19 cellular contexts compared by ENCODE assay signal in the genomic region with DNA sequence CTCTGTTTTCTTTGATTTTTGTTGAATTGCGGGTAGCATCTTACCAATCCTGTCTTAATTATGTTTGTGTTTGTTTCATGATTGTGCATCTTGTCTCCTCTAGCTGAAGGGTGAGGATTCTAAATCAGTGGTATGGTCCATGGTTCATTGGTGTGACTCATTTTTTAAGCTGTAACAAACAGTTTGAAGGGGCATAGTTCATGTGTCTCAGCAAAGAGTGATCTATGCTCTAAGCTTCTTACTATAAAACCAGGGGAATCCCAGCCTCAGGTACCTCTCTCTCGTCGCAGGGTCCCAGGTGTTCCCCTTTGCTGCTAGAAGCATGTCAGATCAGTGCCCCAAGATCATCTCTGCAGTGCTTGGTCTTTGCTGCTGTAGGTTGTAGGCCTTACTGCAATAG.
"Had no signal": no experiment of that assay in that cellular context is flagged by ENCODE, and none has a peak within 500 bp of the region (broad histone marks: within the 10 kb centered on the region; RNA-seq: fewer than 3 reads in every experiment).

No MANE protein-coding gene starts in this region.

- DNase-seq: activated B cell treated with CpG ODN at 0.5 μM for 24 hours; activated CD4-positive, alpha-beta T cell treated with anti-CD3 and anti-CD28 coated beads, Interleukin-2, amount 50 U/mL, for 1 hour; activated naive CD4-positive, alpha-beta T cell treated with anti-CD3 and anti-CD28 coated beads, Interleukin-2, amount 50 U/mL, for 16 hours; amygdala; dermis blood vessel endothelial cell; effector memory CD8-positive, alpha-beta T cell; hippocampal formation; islet precursor cell; lower lobe of right lung; stimulated activated CD4-positive, alpha-beta T cell treated with anti-CD3 and anti-CD28 coated beads, Interleukin-4, amount 100 ng/mL, for 1 hour; T-cell; tibial artery had no signal

- H3K36me3 Mint-ChIP-seq: natural killer cell treated with Interleukin-12 subunit alpha and Interleukin-12 subunit beta and Interleukin-15 and Interleukin-18, amount 100 ng/mL, for 72 hours; stimulated activated effector memory CD8-positive, alpha-beta T cell treated with anti-CD3 and anti-CD28 coated beads, Interleukin-12 subunit alpha, Interleukin-12 subunit beta, amount 100 ng/mL, for 72 hours; T-cell had no signal

- H3K27ac Mint-ChIP-seq: activated B cell treated with CpG ODN at 0.5 μM for 24 hours; activated T-helper 17 cell treated with anti-CD3 and anti-CD28 coated beads, Interleukin-2, amount 50 U/mL, for 72 hours; effector memory CD8-positive, alpha-beta T cell; natural killer cell treated with Interleukin-12 subunit alpha and Interleukin-12 subunit beta and Interleukin-15 and Interleukin-18, amount 100 ng/mL, for 72 hours; stimulated activated effector memory CD8-positive, alpha-beta T cell treated with anti-CD3 and anti-CD28 coated beads, Interleukin-12 subunit alpha, Interleukin-12 subunit beta, amount 100 ng/mL, for 72 hours had no signal

- H3K9me3 Mint-ChIP-seq: activated B cell treated with CpG ODN at 0.5 μM for 24 hours; activated T-helper 17 cell treated with anti-CD3 and anti-CD28 coated beads, Interleukin-2, amount 50 U/mL, for 72 hours; effector memory CD8-positive, alpha-beta T cell; natural killer cell treated with Interleukin-12 subunit alpha and Interleukin-12 subunit beta and Interleukin-15 and Interleukin-18, amount 100 ng/mL, for 72 hours; stimulated activated effector memory CD8-positive, alpha-beta T cell treated with anti-CD3 and anti-CD28 coated beads, Interleukin-12 subunit alpha, Interleukin-12 subunit beta, amount 100 ng/mL, for 72 hours had no signal

- H3K4me1 ChIP-seq: parathyroid adenoma, tibial artery had no signal

- H3K4me2 ChIP-seq: smooth muscle cell had no signal

- H3K4me3 Mint-ChIP-seq: activated B cell treated with CpG ODN at 0.5 μM for 24 hours; activated T-helper 17 cell treated with anti-CD3 and anti-CD28 coated beads, Interleukin-2, amount 50 U/mL, for 72 hours; effector memory CD8-positive, alpha-beta T cell; natural killer cell treated with Interleukin-12 subunit alpha and Interleukin-12 subunit beta and Interleukin-15 and Interleukin-18, amount 100 ng/mL, for 72 hours; stimulated activated effector memory CD8-positive, alpha-beta T cell treated with anti-CD3 and anti-CD28 coated beads, Interleukin-12 subunit alpha, Interleukin-12 subunit beta, amount 100 ng/mL, for 72 hours had no signal

- ATAC-seq: activated T-helper 17 cell treated with anti-CD3 and anti-CD28 coated beads, Interleukin-2, amount 50 U/mL, for 72 hours; effector memory CD8-positive, alpha-beta T cell; lower lobe of right lung; sciatic nerve; stimulated activated effector memory CD8-positive, alpha-beta T cell treated with anti-CD3 and anti-CD28 coated beads, Interleukin-12 subunit alpha, Interleukin-12 subunit beta, amount 100 ng/mL, for 72 hours; T-cell had no signal

- H3K27me3 Mint-ChIP-seq: T-cell had no signal

- H3K27ac ChIP-seq: lower lobe of right lung, parathyroid adenoma, tibial artery had no signal

- H3K36me3 ChIP-seq: lower lobe of right lung, tibial artery had no signal

- H3K9ac ChIP-seq: parathyroid adenoma had no signal

- H2AFZ ChIP-seq: parathyroid adenoma had no signal

- H3K79me2 ChIP-seq: parathyroid adenoma had no signal

- H3K4me3 ChIP-seq: lower lobe of right lung, SK-N-MC, smooth muscle cell, tibial artery had no signal

- H3K9me3 ChIP-seq: lower lobe of right lung, tibial artery had no signal

- H3K27me3 ChIP-seq: tibial artery had no signal
